Comparison of ENCODE assay signal across 21 cellular contexts in the genomic region with DNA sequence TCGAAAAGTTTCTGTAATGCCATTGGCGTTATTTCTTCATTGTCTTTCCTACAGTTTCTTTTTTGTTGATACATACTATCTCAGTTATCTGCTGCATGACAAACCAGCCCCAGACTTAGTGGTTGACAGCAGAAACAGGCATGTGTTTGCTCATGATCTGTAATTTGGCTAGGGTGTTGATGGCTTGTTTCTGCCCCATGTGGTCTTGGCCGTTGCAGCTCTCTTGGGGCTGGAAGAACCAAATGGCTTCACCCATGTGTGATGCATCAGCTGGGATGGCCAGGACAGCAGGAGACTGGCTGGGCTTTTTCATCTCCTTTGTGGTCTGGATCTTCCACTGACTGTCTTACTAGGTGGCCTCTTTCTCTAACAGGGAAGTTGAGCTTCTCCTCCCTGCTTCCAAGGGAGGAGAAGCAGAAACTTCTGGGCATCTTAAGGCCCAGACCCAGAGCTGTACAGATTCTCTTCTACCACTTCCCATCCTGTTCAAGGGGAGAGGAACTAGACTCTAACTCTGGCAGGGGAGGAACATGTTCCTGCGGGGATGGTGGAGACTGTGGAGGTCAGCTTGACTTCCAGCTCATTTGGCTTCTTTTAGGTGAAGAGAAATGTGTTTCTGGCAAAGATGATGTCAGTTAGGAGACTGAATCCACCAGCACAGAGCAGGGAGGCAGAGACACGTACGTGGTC.
"Had no signal": no experiment of that assay in that cellular context is flagged by ENCODE, and none has a peak within 500 bp of the region (broad histone marks: within the 10 kb centered on the region; RNA-seq: fewer than 3 reads in every experiment).

No MANE protein-coding gene starts in this region.

- DNase-seq: activated CD4-positive, alpha-beta T cell treated with anti-CD3 and anti-CD28 coated beads, Interleukin-2, amount 50 U/mL, for 1 hour; activated CD8-positive, alpha-beta memory T cell treated with anti-CD3 and anti-CD28 coated beads for 24 hours; activated gamma-delta T cell treated with Interleukin-2 at 50 U/mL for 16 hours; amniotic stem cell; central memory CD4-positive, alpha-beta T cell; colonic mucosa; effector CD4-positive, alpha-beta T cell; gastrocnemius medialis; heart left ventricle; left colon; lower lobe of right lung; naive thymus-derived CD4-positive, alpha-beta T cell; posterior cingulate gyrus; retina; stimulated activated CD4-positive, alpha-beta T cell treated with anti-CD3 and anti-CD28 coated beads, Interleukin-15, amount 100 ng/mL, for 24 hours; stimulated activated CD4-positive, alpha-beta T cell treated with anti-CD3 and anti-CD28 coated beads, Interleukin-4, amount 100 ng/mL, for 24 hours; stimulated activated naive CD4-positive, alpha-beta T cell treated with Interleukin-2 at 50 U/mL for 16 hours; T-helper 2 cell; transverse colon had no signal

- H3K9me3 ChIP-seq: colonic mucosa, gastrocnemius medialis, heart left ventricle, lower lobe of right lung, transverse colon had no signal

- H3K4me1 Mint-ChIP-seq: naive thymus-derived CD4-positive, alpha-beta T cell had no signal

- H3K36me3 ChIP-seq: colonic mucosa, gastrocnemius medialis, heart left ventricle, lower lobe of right lung, transverse colon had no signal

- H3K4me3 ChIP-seq: colonic mucosa, gastrocnemius medialis, heart left ventricle, lower lobe of right lung, transverse colon had no signal

- H3K27me3 ChIP-seq: colonic mucosa, gastrocnemius medialis, heart left ventricle, transverse colon had no signal

- H3K27ac ChIP-seq: colonic mucosa, gastrocnemius medialis, heart left ventricle, lower lobe of right lung, transverse colon had no signal

- H3K4me3 Mint-ChIP-seq: activated naive CD8-positive, alpha-beta T cell; brain; naive thymus-derived CD4-positive, alpha-beta T cell had no signal

- H3K27ac Mint-ChIP-seq: activated naive CD8-positive, alpha-beta T cell; brain; naive thymus-derived CD4-positive, alpha-beta T cell had no signal

- H3K36me3 Mint-ChIP-seq: activated naive CD8-positive, alpha-beta T cell; naive thymus-derived CD4-positive, alpha-beta T cell had no signal

- H3K4me1 ChIP-seq: colonic mucosa, gastrocnemius medialis, heart left ventricle, lower lobe of right lung, transverse colon had no signal
